ENCODE assay signal across 7 cellular contexts in genomic region chr7:39413866-39414668, GRCh38.
DNase-seq lines count a peak whose midpoint lies in the region; ATAC-seq, FAIRE-seq and TF ChIP-seq lines count a peak whose summit lies in the region.

No MANE protein-coding gene starts in this region.

- POLR2A ChIA-PET in HCT116 (lab: Charles Lee), result no interaction called here
- POLR2A ChIA-PET in endothelial cell of umbilical vein (lab: Charles Lee), result no interaction called here

- H3K36me3 Mint-ChIP-seq in activated CD4-positive, alpha-beta T cell treated with anti-CD3 and anti-CD28 coated beads, Interleukin-2, amount 10 ng/mL, durations not matched to agents 24 days and 14 days (ENCODE audit: low read depth), result no peaks in the 10 kb centered on the region

- H3K4me2 ChIP-seq in HCT116 (ENCODE audit: low read length) (peak overlapping the region; percentile 89), endothelial cell of umbilical vein (ENCODE audit: insufficient read depth, low read length) (peak overlapping the region; percentile 87)

- H3K27me3 Mint-ChIP-seq in activated CD4-positive, alpha-beta T cell treated with anti-CD3 and anti-CD28 coated beads, Interleukin-2, amount 10 ng/mL, durations not matched to agents 24 days and 14 days, result peaks cover 55% of the 10 kb centered on the region

- no peaks in the 10 kb centered on the region for H3K9me3 Mint-ChIP-seq in activated CD4-positive, alpha-beta T cell treated with anti-CD3 and anti-CD28 coated beads, Interleukin-2, amount 10 ng/mL, durations not matched to agents 24 days and 14 days

- no peaks in the 10 kb centered on the region for H3K27me3 ChIP-seq in HCT116 (ENCODE audit: insufficient read depth, low read length)
- peaks cover 13 to 27% of the 10 kb centered on the region in 2 experiments for H3K27me3 ChIP-seq in endothelial cell of umbilical vein (ENCODE audit: control insufficient read depth in 2 of 2, insufficient read depth in 2 of 2, low read length in 2 of 2)
- peaks cover 0 to 24% (median 0%) of the 10 kb centered on the region in 3 donors for H3K27me3 ChIP-seq in stomach

- H4K20me1 ChIP-seq in HCT116 (ENCODE audit: insufficient read depth) (no peaks in the 10 kb centered on the region), endothelial cell of umbilical vein (replicated peaks; ENCODE audit: control insufficient read depth, extremely low read depth, insufficient read depth, low read length) (no peaks in the 10 kb centered on the region)

- peaks cover 4% of the 10 kb centered on the region for H3K4me1 Mint-ChIP-seq in activated CD4-positive, alpha-beta T cell treated with anti-CD3 and anti-CD28 coated beads, Interleukin-2, amount 10 ng/mL, durations not matched to agents 24 days and 14 days

- H3K4me3 ChIP-seq in HCT116 (replicated peaks in 1 of 2; ENCODE audit: low read depth in 1 of 2, low read length in 2 of 2) (peak overlapping the region; percentile 53 to 60), endothelial cell of umbilical vein (replicated peaks in 1 of 3; ENCODE audit: insufficient read depth in 1 of 3, low read depth in 1 of 3, low read length in 3 of 3) (peak overlapping the region; percentile 18 to 34 (median 33)), stomach (peak overlapping the region; percentile 56 to 76 (median 59))

- H3K27ac ChIP-seq in HCT116 (ENCODE audit: low read depth, low read length) (no peak overlapping the region; the same call in 1 of the 2 replicates), endothelial cell of umbilical vein (ENCODE audit: insufficient read depth, low read depth, low read length) (no peak overlapping the region), stomach (peak overlapping the region in 3 of 5 donors; percentile 21 to 57 (median 32))

- TF ChIP-seq RAD21 in HCT116 (IDR thresholded peaks at IDR 0.05; ENCODE audit: low read depth), result no peak

- peak overlapping the region; percentile 98 for H2AFZ ChIP-seq in HCT116 (ENCODE audit: low read depth, low read length, poor library complexity, severe bottlenecking)
- peak overlapping the region; percentile 39 for H2AFZ ChIP-seq in endothelial cell of umbilical vein (ENCODE audit: low read depth, low read length)

- dilution Hi-C loops in endothelial cell of umbilical vein (cut with MboI; ENCODE audit: extremely low pct_ligation_motif_present, low sequenced_read_pairs), result no loop called here

- intact Hi-C loops in HCT116 (cut with micrococcal nuclease), result no loop called here
- intact Hi-C loops in activated CD4-positive, alpha-beta T cell treated with anti-CD3 and anti-CD28 coated beads, Interleukin-2, amount 10 ng/mL, durations not matched to agents 24 days and 14 days (cut with micrococcal nuclease), result no loop called here
- intact Hi-C loops in endothelial cell of umbilical vein (cut with micrococcal nuclease), result no loop called here
- intact Hi-C loops in stomach (cut with DNase I; ENCODE audit: low total_unique reads), result no loop called here

- BruUV-seq in HCT116 (replicated peaks; lab: Mats Ljungman, UMichigan), result no TSS peak
- no TSS peak for BruUV-seq in endothelial cell of umbilical vein (replicated peaks; lab: Mats Ljungman, UMichigan)

- DNase-seq in HCT116 (ENCODE audit: low read depth, low spot score) (peak; percentile 26), NAMALWA (ENCODE audit: low spot score) (peak; percentile 75), endothelial cell of umbilical vein (ENCODE audit: low read depth, low spot score) (peak; percentile 26), mucosa of gallbladder (ENCODE audit: low spot score) (peak; percentile 23), stomach (peak; percentile 50)
- peak; percentile 79 for DNase-seq in activated CD4-positive, alpha-beta T cell treated with anti-CD3 and anti-CD28 coated beads, Interleukin-2, amount 10 ng/mL, durations not matched to agents 24 days and 14 days

- no peak for TF ChIP-seq POLR2A in HCT116 (IDR thresholded peaks at IDR 0.05; ENCODE audit: borderline replicate concordance, extremely low read depth, insufficient read depth, insufficient read length)
- TF ChIP-seq POLR2A in endothelial cell of umbilical vein (IDR thresholded peaks at IDR 0.05; ENCODE audit: low read depth, low read length), result no peak
- no peak for TF ChIP-seq POLR2A in stomach (IDR thresholded peaks at IDR 0.05)

- peaks cover 0 to 12% of the 10 kb centered on the region in 2 experiments; a peak in 2 of 4 replicates for H3K4me1 ChIP-seq in HCT116 (ENCODE audit: control insufficient read depth in 1 of 2, insufficient read depth in 2 of 2, low read length in 2 of 2)
- peaks cover 8% of the 10 kb centered on the region for H3K4me1 ChIP-seq in endothelial cell of umbilical vein (ENCODE audit: control insufficient read depth, extremely low read depth, insufficient read depth, low read length)
- H3K4me1 ChIP-seq in stomach, result peaks cover 6 to 16% (median 13%) of the 10 kb centered on the region in 4 donors

- TF ChIP-seq EP300 in stomach (IDR thresholded peaks at IDR 0.05), result no peak

- H3K9me1 ChIP-seq in endothelial cell of umbilical vein (replicated peaks; ENCODE audit: control insufficient read depth, extremely low read depth, insufficient read depth, low read length), result no peaks in the 10 kb centered on the region

- no peak for FAIRE-seq in endothelial cell of umbilical vein (lab: Jason Lieb, UNC)

- H3K9me3 ChIP-seq in HCT116 (ENCODE audit: control insufficient read depth in 1 of 2, insufficient read depth in 1 of 2, low read depth in 1 of 2, low read length in 2 of 2), result no peaks in the 10 kb centered on the region
- H3K9me3 ChIP-seq in endothelial cell of umbilical vein (replicated peaks; ENCODE audit: control insufficient read depth, insufficient read depth, low read length), result no peaks in the 10 kb centered on the region
- H3K9me3 ChIP-seq in stomach, result no peaks in the 10 kb centered on the region

- H3K27ac Mint-ChIP-seq in activated CD4-positive, alpha-beta T cell treated with anti-CD3 and anti-CD28 coated beads, Interleukin-2, amount 10 ng/mL, durations not matched to agents 24 days and 14 days, result no peak overlapping the region

- H3K4me3 Mint-ChIP-seq in activated CD4-positive, alpha-beta T cell treated with anti-CD3 and anti-CD28 coated beads, Interleukin-2, amount 10 ng/mL, durations not matched to agents 24 days and 14 days, result peak overlapping the region; percentile 79

- RAD21 ChIA-PET in HCT116 (lab: Charles Lee; ENCODE audit: low non-redundant PET in 1 of 2, low total read pairs in 2 of 2, uncharacterized antibody in 2 of 2, unreplicated experiment in 2 of 2), result no interaction called here

- H3K36me3 ChIP-seq in HCT116 (ENCODE audit: control insufficient read depth in 1 of 2, insufficient read depth in 2 of 2, low read length in 2 of 2) (no peaks in the 10 kb centered on the region), endothelial cell of umbilical vein (ENCODE audit: control insufficient read depth in 2 of 2, extremely low read depth in 1 of 2, insufficient read depth in 2 of 2, low read length in 2 of 2) (no peaks in the 10 kb centered on the region), stomach (no peaks in the 10 kb centered on the region)

- H3K79me2 ChIP-seq in HCT116 (ENCODE audit: insufficient read depth, low read length) (no peaks in the 10 kb centered on the region), endothelial cell of umbilical vein (ENCODE audit: control insufficient read depth, insufficient read depth, low read length) (no peaks in the 10 kb centered on the region)

- H3K9me2 ChIP-seq in HCT116 (ENCODE audit: insufficient read depth), result no peaks in the 10 kb centered on the region

- H3K9ac ChIP-seq in HCT116 (ENCODE audit: low read length) (peak overlapping the region; percentile 21), endothelial cell of umbilical vein (replicated peaks; ENCODE audit: extremely low read depth, insufficient read depth, low read length) (no peak overlapping the region)

- ATAC-seq in GM18499 (IDR thresholded peaks at IDR 0.05; ENCODE audit: insufficient read depth, unreplicated experiment) (peak; percentile 54), HCT116 (peak; percentile 98)

- CTCF ChIA-PET in HCT116 (lab: Charles Lee), result interaction anchor here (1.1 kb wide), 1 partner anchor 39 kb away, joined by 3 read pairs; no protein-coding TSS in a partner anchor
- CTCF ChIA-PET in endothelial cell of umbilical vein (lab: Charles Lee), result interaction anchor here (0.8 to 1.3 kb wide), 2 partner anchors 40 to 46 kb away, joined by 3 to 4 read pairs; no protein-coding TSS in a partner anchor

- TF ChIP-seq CTCF in HCT116 (IDR thresholded peaks at IDR 0.05 in 2 of 3, conservative IDR thresholded peaks at IDR 0.05 in 1 of 3; ENCODE audit: borderline replicate concordance in 1 of 3, insufficient read depth in 1 of 3, low read depth in 2 of 3, low read length in 2 of 3), result no peak
- no peak for TF ChIP-seq CTCF in endothelial cell of umbilical vein (IDR thresholded peaks at IDR 0.05; ENCODE audit: extremely low read depth in 1 of 2, insufficient read depth in 1 of 2, low read depth in 1 of 2, low read length in 2 of 2)
- TF ChIP-seq CTCF in stomach (IDR thresholded peaks at IDR 0.05), result no peak

- 0 to 1% (median 1%) methylated on average over 49 to 55 of the region's 55 CpGs for WGBS in stomach, 5 donors

TF ChIP-seq in HCT116, 20 proteins besides CTCF, POLR2A, EP300 and RAD21 (continues in another document):
- TF ChIP-seq CEBPB (IDR thresholded peaks at IDR 0.05; ENCODE audit: low read depth) (no peak), CBX3 (IDR thresholded peaks at IDR 0.05; ENCODE audit: low read depth) (no peak), EZH2 (IDR thresholded peaks at IDR 0.05) (no peak), YY1 (IDR thresholded peaks at IDR 0.05; ENCODE audit: extremely low read depth, insufficient replicate concordance, low read depth, low read length) (no peak), ATF3 (IDR thresholded peaks at IDR 0.05) (no peak), SP1 (IDR thresholded peaks at IDR 0.05; ENCODE audit: low read depth) (no peak), EGR1 (IDR thresholded peaks at IDR 0.05; ENCODE audit: low read depth) (no peak)

TF ChIP-seq in endothelial cell of umbilical vein, 7 proteins besides CTCF, POLR2A, EP300 and RAD21:
- TF ChIP-seq MYC (IDR thresholded peaks at IDR 0.05; ENCODE audit: low read depth, low read length) (no peak), JUN (IDR thresholded peaks at IDR 0.05; ENCODE audit: borderline replicate concordance, insufficient read depth, insufficient read length, low read depth) (no peak), FOS (IDR thresholded peaks at IDR 0.05; ENCODE audit: borderline replicate concordance, insufficient read depth, low read length) (no peak), EZH2 (IDR thresholded peaks at IDR 0.05; ENCODE audit: borderline replicate concordance, low read depth, low read length, severe bottlenecking) (no peak), MAX (IDR thresholded peaks at IDR 0.05; ENCODE audit: insufficient read depth, insufficient read length) (no peak), POLR2AphosphoS5 (IDR thresholded peaks at IDR 0.05; ENCODE audit: insufficient read depth, low read depth, low read length) (no peak), GATA2 (IDR thresholded peaks at IDR 0.05; ENCODE audit: insufficient read depth, insufficient read length, low read depth, low read length) (no peak)

Comparison
In these comparisons a context has a peak if more than half of its experiments do, and no peak if none do; other contexts are left out.
1. DNase-seq: peak in every context shown above with its lines; median percentile 79 in activated CD4-positive, alpha-beta T cell treated with anti-CD3 and anti-CD28 coated beads, Interleukin-2, amount 10 ng/mL, durations not matched to agents 24 days and 14 days; 75 in NAMALWA; 50 in stomach; 26 in HCT116; 26 in endothelial cell of umbilical vein; 23 in mucosa of gallbladder.
2. H3K27ac ChIP-seq: peak in stomach (3 of 5); none in HCT116 (single experiment) and endothelial cell of umbilical vein (single experiment).
3. Peak in every context shown above with its lines, with median percentiles within 50 percentile points of each other: H3K4me3 ChIP-seq.